In the genomic region with DNA sequence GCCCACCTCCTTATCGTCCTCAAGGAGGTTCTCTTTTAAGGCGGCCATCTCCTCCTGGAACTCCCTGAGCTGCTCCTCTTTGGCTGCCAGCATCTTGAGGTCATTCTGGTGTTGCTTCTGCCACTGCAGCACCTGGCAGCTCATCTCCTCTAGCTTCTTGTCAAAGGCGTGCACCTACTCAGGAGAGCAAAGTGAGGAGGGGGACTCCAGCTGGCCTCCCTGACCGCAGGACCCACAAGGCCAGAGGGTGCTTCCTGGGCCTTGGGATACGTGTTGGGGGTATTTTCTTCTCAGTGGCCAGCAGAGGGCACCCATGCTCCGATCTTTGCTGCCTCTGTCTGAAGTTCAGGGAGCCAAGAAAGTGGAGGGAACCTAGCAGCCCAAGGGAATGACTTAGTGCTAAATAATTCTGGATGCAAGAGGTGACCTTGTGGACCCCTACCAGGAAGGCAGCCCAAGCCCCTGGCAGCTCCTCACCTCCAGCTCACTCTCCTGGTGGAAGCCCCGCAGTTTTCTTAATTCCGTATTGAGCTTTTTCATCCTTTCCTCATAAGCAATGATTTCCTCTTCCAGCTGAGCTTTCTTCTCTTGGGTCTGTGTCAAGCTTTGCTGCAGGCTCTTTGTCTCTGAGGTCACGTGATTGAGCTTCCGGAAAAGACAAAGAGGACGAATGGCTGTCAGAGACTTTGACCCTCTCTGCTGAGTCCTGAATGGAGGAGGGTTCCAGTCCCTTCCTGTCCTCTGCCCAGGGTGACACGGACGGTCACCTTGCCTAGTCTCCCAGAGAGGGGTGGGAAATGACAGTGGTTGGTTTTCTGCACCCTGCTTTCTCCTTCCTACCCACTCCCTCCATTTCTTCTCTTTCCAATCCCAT, we compare ENCODE assay signal across 8 cellular contexts. TPM values are rescaled to one million over a fixed set of nuclear protein-coding genes. Genes with fewer than 3 reads are reported as not detected.
DNase-seq lines count a peak whose midpoint lies in the region; ATAC-seq, FAIRE-seq and TF ChIP-seq lines count a peak whose summit lies in the region.

No MANE protein-coding gene starts in this region.

- H3K27ac ChIP-seq in CD4-positive, alpha-beta memory T cell (ENCODE audit: low read depth, low read length), result no peak overlapping the region
- no peak overlapping the region for H3K27ac ChIP-seq in GM12878 (ENCODE audit: control insufficient read depth, insufficient read depth)
- H3K27ac ChIP-seq in skeletal muscle tissue (ENCODE audit: low read depth, low read length), result no peak overlapping the region

- H3K27me3 Mint-ChIP-seq in CD4-positive, alpha-beta memory T cell, result no peaks in the 10 kb centered on the region

- FAIRE-seq in GM12878 (lab: Jason Lieb, UNC), result peak; percentile 70

- TF ChIP-seq CTCF in GM12878 (IDR thresholded peaks at IDR 0.05 in 2 of 3, conservative IDR thresholded peaks at IDR 0.05 in 1 of 3; ENCODE audit: control insufficient read depth in 2 of 3, extremely low read depth in 1 of 3, insufficient read depth in 1 of 3, low read depth in 3 of 3, low read length in 3 of 3), result peak; percentile 76 to 92 (median 82); a peak in 5 of 6 replicates

- H3K36me3 Mint-ChIP-seq in CD4-positive, alpha-beta memory T cell, result no peaks in the 10 kb centered on the region

- 26% methylated on average over 13 of the region's 13 CpGs for WGBS in GM12878 (ENCODE audit: insufficient coverage, insufficient replicate concordance, low lambda C conversion rate, missing lambda C conversion rate)

- no peaks in the 10 kb centered on the region for H3K4me1 ChIP-seq in CD4-positive, alpha-beta memory T cell (ENCODE audit: insufficient read depth, low read length)
- H3K4me1 ChIP-seq in GM12878 (ENCODE audit: control insufficient read depth, insufficient read depth, low read length) (no peaks in the 10 kb centered on the region; the same call in 1 of the 2 replicates), skeletal muscle tissue (ENCODE audit: control insufficient read depth in 3 of 3, insufficient read depth in 3 of 3, low read length in 3 of 3) (no peaks in the 10 kb centered on the region)

- H3K27me3 ChIP-seq in CD4-positive, alpha-beta memory T cell (ENCODE audit: insufficient read depth, low read length), result no peaks in the 10 kb centered on the region
- H3K27me3 ChIP-seq in GM12878 (replicated peaks in 1 of 2; ENCODE audit: control insufficient read depth in 2 of 2, insufficient read depth in 2 of 2, low read length in 1 of 2) (no peaks in the 10 kb centered on the region), skeletal muscle tissue (ENCODE audit: control insufficient read depth in 3 of 3, insufficient read depth in 3 of 3, low read length in 3 of 3) (no peaks in the 10 kb centered on the region)

- no peaks in the 10 kb centered on the region for H3K36me3 ChIP-seq in CD4-positive, alpha-beta memory T cell (ENCODE audit: insufficient read depth, low read length)
- no peaks in the 10 kb centered on the region for H3K36me3 ChIP-seq in GM12878 (ENCODE audit: control insufficient read depth in 2 of 2, insufficient read depth in 2 of 2, low read length in 1 of 2)
- no peaks in the 10 kb centered on the region for H3K36me3 ChIP-seq in skeletal muscle tissue (ENCODE audit: control insufficient read depth in 3 of 3, insufficient read depth in 3 of 3, low read length in 3 of 3)

- POLR2A ChIA-PET in CD4-positive, alpha-beta memory T cell (lab: Charles Lee; ENCODE audit: partially characterized antibody), result no interaction called here
- POLR2A ChIA-PET in GM12878 (lab: Charles Lee), result interaction anchor here (1.1 kb wide), 1 partner anchor 32 kb away, joined by 5 read pairs; no protein-coding TSS in a partner anchor

- H4K20me1 ChIP-seq in GM12878 (ENCODE audit: control insufficient read depth, insufficient read depth), result no peaks in the 10 kb centered on the region

- DNase-seq in CD4-positive, alpha-beta memory T cell, result peak; percentile 38 to 59 (median 45)
- DNase-seq in NCI-H146 (lab: John Stamatoyannopoulos, UW), result peak; percentile 75
- DNase-seq in T-helper 22 cell (ENCODE audit: low read depth), result peak; percentile 9
- peak; percentile 26 for DNase-seq in GM12878 (ENCODE audit: low read depth, low spot score)
- peak; percentile 78 for DNase-seq in iPS DF 4.7 (ENCODE audit: extremely low read depth, low spot score)

- in situ Hi-C loops in GM12878 (cut with MboI), result loop anchor here (5.0 to 10.0 kb wide), 2 partner anchors 337 to 1830 kb away; no protein-coding TSS in a partner anchor

- H3K79me2 ChIP-seq in GM12878 (ENCODE audit: control insufficient read depth, insufficient read depth, low read length), result no peaks in the 10 kb centered on the region

- H3K9me3 ChIP-seq in CD4-positive, alpha-beta memory T cell (ENCODE audit: control insufficient read depth in 1 of 2, low read length in 2 of 2), result no peaks in the 10 kb centered on the region
- no peaks in the 10 kb centered on the region for H3K9me3 ChIP-seq in GM12878 (replicated peaks; ENCODE audit: control insufficient read depth, insufficient read depth, low read length)
- H3K9me3 ChIP-seq in skeletal muscle tissue (ENCODE audit: control insufficient read depth in 3 of 3, low read length in 3 of 3), result no peaks in the 10 kb centered on the region

- H3K4me3 ChIP-seq in CD4-positive, alpha-beta memory T cell (ENCODE audit: low read length in 2 of 2), result no peak overlapping the region
- H3K4me3 ChIP-seq in GM12878, result no peak overlapping the region
- peak overlapping the region in 2 of 3 donors; percentile 29 to 31 for H3K4me3 ChIP-seq in skeletal muscle tissue (ENCODE audit: low read length in 3 of 3)

- TF ChIP-seq EP300 in GM12878 (IDR thresholded peaks at IDR 0.05; ENCODE audit: borderline replicate concordance in 1 of 2, control insufficient read depth in 1 of 2, low read depth in 2 of 2, low read length in 2 of 2), result no peak

- SMC1A ChIA-PET in GM12878 (lab: Charles Lee; ENCODE audit: uncharacterized antibody, unreplicated experiment), result interaction anchor here (0.8 to 4.9 kb wide), 13 partner anchors 264 to 1754 kb away, joined by 3 to 38 read pairs (median 4); no protein-coding TSS in a partner anchor

- no peak overlapping the region for H3K4me3 Mint-ChIP-seq in CD4-positive, alpha-beta memory T cell

- RAD21 ChIA-PET in GM12878 (lab: Charles Lee; ENCODE audit: unreplicated experiment), result interaction anchor here (1.0 to 1.6 kb wide), 10 partner anchors 25 to 1753 kb away, joined by 3 to 24 read pairs (median 4); no protein-coding TSS in a partner anchor

- H3K4me1 Mint-ChIP-seq in CD4-positive, alpha-beta memory T cell, result no peaks in the 10 kb centered on the region

- no peak overlapping the region for H3K4me2 ChIP-seq in GM12878 (ENCODE audit: control insufficient read depth, insufficient read depth)

- H3K9me3 Mint-ChIP-seq in CD4-positive, alpha-beta memory T cell, result no peaks in the 10 kb centered on the region

- H3K27ac Mint-ChIP-seq in CD4-positive, alpha-beta memory T cell, result no peak overlapping the region

- no peak overlapping the region for H3K9ac ChIP-seq in GM12878 (ENCODE audit: control insufficient read depth, insufficient read depth, low read length)
- peak overlapping the region in 1 of 3 donors; percentile 8 for H3K9ac ChIP-seq in skeletal muscle tissue (ENCODE audit: low read depth in 1 of 3, low read length in 3 of 3)

- peak; percentile 69 for ATAC-seq in GM21786 (IDR thresholded peaks at IDR 0.05; ENCODE audit: unreplicated experiment)
- ATAC-seq in GM12878, result peak; percentile 95
- no peak for ATAC-seq in HG03097 (IDR thresholded peaks at IDR 0.05; ENCODE audit: low FRiP score, unreplicated experiment)

- BruUV-seq in GM12878 (replicated peaks; lab: Mats Ljungman, UMichigan), result no TSS peak

- CTCF ChIA-PET in CD4-positive, alpha-beta memory T cell (lab: Charles Lee; ENCODE audit: partially characterized antibody), result interaction anchor here (0.8 to 1.8 kb wide), 19 partner anchors 9 to 1982 kb away, joined by 3 to 11 read pairs (median 3); no protein-coding TSS in a partner anchor
- CTCF ChIA-PET in GM12878 (lab: Yijun Ruan, JAX), result interaction anchor here (0.6 to 4.5 kb wide), 45 partner anchors 9 to 1753 kb away, joined by 3 to 92 read pairs (median 4); a partner anchor contains a TSS

- peak; percentile 93 for TF ChIP-seq RAD21 in GM12878 (IDR thresholded peaks at IDR 0.05; ENCODE audit: insufficient read depth, low read depth, low read length)

- no peak for TF ChIP-seq POLR2A in GM12878 (IDR thresholded peaks at IDR 0.05; ENCODE audit: low read depth, low read length)

- H2AFZ ChIP-seq in GM12878 (ENCODE audit: control insufficient read depth, low read depth, low read length), result peak overlapping the region; percentile 60

- intact Hi-C loops in CD4-positive, alpha-beta memory T cell (cut with micrococcal nuclease), result loop anchor here (5.0 kb wide), 1 partner anchor 1752 kb away; no protein-coding TSS in a partner anchor
- intact Hi-C loops in GM12878 (cut with micrococcal nuclease; ENCODE audit: unreplicated experiment), result loop anchor here (1.0 to 10.0 kb wide), 4 partner anchors 120 to 1407 kb away; no protein-coding TSS in a partner anchor

RNA-seq across cellular contexts. Expression of a gene that starts 31.4 kb away (rescaled TPM):
- 100 to 1,000 TPM; 109 to 120 TPM for total RNA-seq in CD4-positive, alpha-beta memory T cell
- 10 to 100 TPM; 16.9 to 43.3 TPM for polyA plus RNA-seq in CD4-positive, alpha-beta memory T cell
- 75.4 and 90.2 TPM in 2 replicates for total RNA-seq in GM12878 (2013; cell fraction: nucleolus; rRNA removed)
- total RNA-seq in GM12878 (2014; rRNA removed) (47.7 and 48.8 TPM in 2 replicates), GM12878 (2014; rRNA removed; fragmentation: Illumina TruSeq; extraction: Trizol) (32.7 and 38.8 TPM in 2 replicates), GM12878 (2021) (67.0 and 67.8 TPM in 2 replicates), skeletal muscle tissue (53.2 TPM)
- polyA plus RNA-seq in GM12878 (2011; ENCODE audit: low read depth), result 41.8 TPM
- polyA plus RNA-seq in GM12878 (2011; rRNA removed) (23.9 and 35.7 TPM in 2 replicates), GM12878 (2014; fragmentation: Illumina TruSeq; extraction: Trizol) (39.0 and 40.3 TPM in 2 replicates), GM12878 (2014; fragmentation: Nextera tagmentation; extraction: Ambion mirVana) (1 to 10 TPM; 2.1 to 5.8 TPM), GM12878 (2014; rRNA removed) (51.7 and 60.3 TPM in 2 replicates), GM12878 (2016; fragmentation: Nextera tagmentation; extraction: Ambion mirVana) (10 to 100 TPM; 46.1 to 47.1 TPM)
- 42.0 and 50.8 TPM in 2 replicates for polyA plus RNA-seq in GM12878 (2011; cell fraction: cytosol; rRNA removed)
- 179 and 255 TPM in 2 replicates for polyA plus RNA-seq in GM12878 (2011; cell fraction: nucleus; rRNA removed)
- polyA plus RNA-seq in GM12878 (2012), result 57.3 and 77.4 TPM in 2 replicates
- 65.1 and 79.6 TPM in 2 replicates for polyA minus RNA-seq in GM12878 (2011; rRNA and poly(A)+ RNA removed)
- polyA minus RNA-seq in GM12878 (2011; cell fraction: cytosol; rRNA and poly(A)+ RNA removed), result 23.4 and 33.1 TPM in 2 replicates
- polyA minus RNA-seq in GM12878 (2011; cell fraction: nucleus; rRNA and poly(A)+ RNA removed), result 41.0 and 69.0 TPM in 2 replicates

RNA-seq across cellular contexts. Expression of a gene that starts 31.6 kb away (rescaled TPM):
- total RNA-seq in CD4-positive, alpha-beta memory T cell, result 10 to 100 TPM; 23.7 to 26.1 TPM
- 10 to 100 TPM; 11.3 to 12.5 TPM for polyA plus RNA-seq in CD4-positive, alpha-beta memory T cell
- total RNA-seq in GM12878 (2013; cell fraction: nucleolus; rRNA removed), result 15.0 and 18.1 TPM in 2 replicates
- total RNA-seq in GM12878 (2014; rRNA removed) (13.3 and 15.2 TPM in 2 replicates), GM12878 (2014; rRNA removed; fragmentation: Illumina TruSeq; extraction: Trizol) (11.1 TPM in 2 replicates), GM12878 (2021) (14.0 and 17.2 TPM in 2 replicates), skeletal muscle tissue (9.9 TPM)
- polyA plus RNA-seq in GM12878 (2011; ENCODE audit: low read depth), result 8.4 TPM
- polyA plus RNA-seq in GM12878 (2011; rRNA removed) (24.0 and 42.1 TPM in 2 replicates), GM12878 (2014; fragmentation: Illumina TruSeq; extraction: Trizol) (16.2 and 16.3 TPM in 2 replicates), GM12878 (2014; fragmentation: Nextera tagmentation; extraction: Ambion mirVana) (10 to 100 TPM; 13.8 to 15.5 TPM), GM12878 (2014; rRNA removed) (13.4 and 16.9 TPM in 2 replicates), GM12878 (2016; fragmentation: Nextera tagmentation; extraction: Ambion mirVana) (10 to 100 TPM; 22.6 TPM)
- 14.6 and 16.4 TPM in 2 replicates for polyA plus RNA-seq in GM12878 (2011; cell fraction: cytosol; rRNA removed)
- 7.9 and 9.1 TPM in 2 replicates for polyA plus RNA-seq in GM12878 (2011; cell fraction: nucleus; rRNA removed)
- 10.7 and 11.5 TPM in 2 replicates for polyA plus RNA-seq in GM12878 (2012)
- polyA minus RNA-seq in GM12878 (2011; rRNA and poly(A)+ RNA removed), result 9.0 and 10.5 TPM in 2 replicates
- 4.4 and 5.4 TPM in 2 replicates for polyA minus RNA-seq in GM12878 (2011; cell fraction: cytosol; rRNA and poly(A)+ RNA removed)
- polyA minus RNA-seq in GM12878 (2011; cell fraction: nucleus; rRNA and poly(A)+ RNA removed), result 4.4 and 6.5 TPM in 2 replicates

RNA-seq across cellular contexts. Expression of a gene that starts 47.0 kb away (rescaled TPM):
- 1 to 10 TPM in 1 of 2 experiments, under 1 TPM in 1; 0.73 to 1.1 TPM for total RNA-seq in CD4-positive, alpha-beta memory T cell
- polyA plus RNA-seq in CD4-positive, alpha-beta memory T cell, result not detected
- 13.5 and 19.4 TPM in 2 replicates for total RNA-seq in GM12878 (2013; cell fraction: nucleolus; rRNA removed)
- 1.0 and 1.1 TPM in 2 replicates for total RNA-seq in GM12878 (2014; rRNA removed)
- 0.98 and 1.6 TPM in 2 replicates for total RNA-seq in GM12878 (2014; rRNA removed; fragmentation: Illumina TruSeq; extraction: Trizol)
- total RNA-seq in GM12878 (2021), result 1.8 and 1.9 TPM in 2 replicates
- 0.85 TPM for polyA plus RNA-seq in GM12878 (2011; ENCODE audit: low read depth)
- polyA plus RNA-seq in GM12878 (2011; rRNA removed), result 1.3 and 2.1 TPM in 2 replicates
- 0.51 and 0.80 TPM in 2 replicates for polyA plus RNA-seq in GM12878 (2011; cell fraction: cytosol; rRNA removed)
- 5.3 and 7.2 TPM in 2 replicates for polyA plus RNA-seq in GM12878 (2011; cell fraction: nucleus; rRNA removed)
- 2.2 and 2.5 TPM in 2 replicates for polyA plus RNA-seq in GM12878 (2012)
- 0.67 and 1.1 TPM in 2 replicates for polyA plus RNA-seq in GM12878 (2014; fragmentation: Illumina TruSeq; extraction: Trizol)
- polyA plus RNA-seq in GM12878 (2014; fragmentation: Nextera tagmentation; extraction: Ambion mirVana), result 1 to 10 TPM in 1 of 2 experiments, under 1 TPM in 1; 0.40 to 1.5 TPM
- 0.86 and 1.1 TPM in 2 replicates for polyA plus RNA-seq in GM12878 (2014; rRNA removed)
- 1 to 10 TPM in 1 of 2 experiments, under 1 TPM in 1; 0.49 to 2.3 TPM for polyA plus RNA-seq in GM12878 (2016; fragmentation: Nextera tagmentation; extraction: Ambion mirVana)
- 3.7 and 4.8 TPM in 2 replicates for polyA minus RNA-seq in GM12878 (2011; rRNA and poly(A)+ RNA removed)
- polyA minus RNA-seq in GM12878 (2011; cell fraction: cytosol; rRNA and poly(A)+ RNA removed), result 1.1 and 1.9 TPM in 2 replicates
- polyA minus RNA-seq in GM12878 (2011; cell fraction: nucleus; rRNA and poly(A)+ RNA removed), result 2.8 and 5.6 TPM in 2 replicates
- total RNA-seq in skeletal muscle tissue, result not detected

Comparison
In these comparisons a context has a peak if more than half of its experiments do, and no peak if none do; other contexts are left out.
1. DNase-seq: peak in every context shown above with its lines; median percentile 78 in iPS DF 4.7; 75 in NCI-H146; 45 in CD4-positive, alpha-beta memory T cell; 26 in GM12878; 9 in T-helper 22 cell.
2. H3K4me3 ChIP-seq: peak in skeletal muscle tissue (2 of 3); none in CD4-positive, alpha-beta memory T cell (0 of 2) and GM12878 (single experiment).